In the genomic region with DNA sequence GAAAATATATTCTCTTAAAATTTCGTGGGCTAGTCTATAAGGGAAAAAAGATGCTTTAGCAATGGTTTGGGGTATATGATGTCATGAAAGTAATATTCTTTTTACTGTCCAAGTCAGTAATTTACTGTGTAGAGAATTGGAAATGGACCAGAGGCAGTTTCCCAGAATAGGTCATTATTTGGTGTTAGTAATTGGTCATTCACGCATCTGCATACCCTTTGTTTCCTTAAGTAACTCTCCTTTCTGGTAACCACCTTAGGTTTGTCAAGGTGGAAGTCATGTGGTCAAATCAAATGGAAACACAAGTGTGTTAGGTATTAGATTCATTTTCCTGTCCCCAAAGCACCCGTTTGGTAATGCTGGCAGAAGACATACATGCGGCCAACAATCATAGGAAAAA, we compare ENCODE assay signal across 24 cellular contexts.
"Had no signal": no experiment of that assay in that cellular context is flagged by ENCODE, and none has a peak within 500 bp of the region (broad histone marks: within the 10 kb centered on the region; RNA-seq: fewer than 3 reads in every experiment).

No MANE protein-coding gene starts in this region.

- H3K27me3 ChIP-seq: body of pancreas, cardiac muscle cell, heart left ventricle, neutrophil, ovary, stomach, suprapubic skin, transverse colon, uterus had no signal

- H3K27ac Mint-ChIP-seq: activated naive CD8-positive, alpha-beta T cell; activated T-cell treated with anti-CD3 and anti-CD28 coated beads, Interleukin-2, amount 50 U/mL, for 24 hours; nephron had no signal

- H3K4me3 ChIP-seq: body of pancreas, cardiac muscle cell, heart left ventricle, ovary, prostate gland, stomach, suprapubic skin, transverse colon, uterus had no signal

- H3K4me1 Mint-ChIP-seq: nephron had no signal

- H3K9me3 ChIP-seq: body of pancreas, heart left ventricle, neutrophil, ovary, prostate gland, stomach, suprapubic skin, transverse colon, uterus had no signal

- H3K4me3 Mint-ChIP-seq: activated naive CD8-positive, alpha-beta T cell; activated T-cell treated with anti-CD3 and anti-CD28 coated beads, Interleukin-2, amount 50 U/mL, for 24 hours; nephron had no signal

- H3K27ac ChIP-seq: body of pancreas, cardiac muscle cell, epithelial cell of prostate, heart left ventricle, neutrophil, ovary, prostate gland, stomach, suprapubic skin, transverse colon, uterus, WERI-Rb-1 had no signal

- ATAC-seq: body of pancreas, heart left ventricle, left ventricle myocardium superior had no signal

- DNase-seq: activated CD4-positive, alpha-beta T cell treated with anti-CD3 and anti-CD28 coated beads for 1 hour; activated CD4-positive, alpha-beta T cell treated with anti-CD3 and anti-CD28 coated beads, Interleukin-2, amount 50 U/mL, for 1 hour; activated CD8-positive, alpha-beta memory T cell treated with anti-CD3 and anti-CD28 coated beads for 24 hours; activated CD8-positive, alpha-beta memory T cell treated with anti-CD3 and anti-CD28 coated beads, Interleukin-2, amount 50 U/mL, for 4 hours; activated naive CD4-positive, alpha-beta T cell; activated T-cell treated with anti-CD3 and anti-CD28 coated beads, Interleukin-2, amount 50 U/mL, for 24 hours; amniotic stem cell; body of pancreas; heart left ventricle; left ventricle myocardium superior; ovary; stimulated activated CD4-positive, alpha-beta T cell treated with anti-CD3 and anti-CD28 coated beads, Interleukin-4, amount 100 ng/mL, for 24 hours; stomach; transverse colon; uterus; WERI-Rb-1 had no signal

- H3K4me1 ChIP-seq: prostate gland, uterus had no signal

- H3K36me3 ChIP-seq: ovary, uterus had no signal

- H3K9me3 Mint-ChIP-seq: activated T-cell treated with anti-CD3 and anti-CD28 coated beads, Interleukin-2, amount 50 U/mL, for 24 hours; activated T-helper 2 cell treated with anti-CD3 and anti-CD28 coated beads, Interferon-gamma antibody, Interleukin-2, Interleukin-4, amounts not matched to agents 10 μg/mL and 5 μg/mL and 100 μg/mL, durations not matched to agents 14 hours and 24 hours and 36 hours; nephron had no signal

- H3K27me3 Mint-ChIP-seq: activated naive CD8-positive, alpha-beta T cell; activated T-cell treated with anti-CD3 and anti-CD28 coated beads, Interleukin-2, amount 50 U/mL, for 24 hours had no signal
